Comparison of ENCODE assay signal across 33 cellular contexts in the genomic region with DNA sequence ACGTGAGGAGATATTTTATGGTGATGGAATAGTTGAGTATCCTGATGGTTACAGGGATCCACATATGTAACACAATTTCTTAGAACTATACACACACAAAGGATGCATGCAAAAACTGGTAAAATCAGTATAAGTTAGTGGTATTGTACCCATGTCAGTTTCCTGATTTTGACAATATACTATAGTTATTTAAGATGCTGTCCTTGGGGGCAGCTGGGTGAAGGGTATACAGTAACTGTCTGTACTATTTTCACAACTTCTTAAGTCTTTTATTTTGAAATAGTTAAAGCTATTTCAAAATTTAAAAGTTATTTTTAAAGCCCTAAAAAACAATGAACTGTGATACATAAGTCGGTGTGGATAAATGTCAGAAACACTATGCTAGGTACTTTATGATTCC.
"Had no signal": no experiment of that assay in that cellular context is flagged by ENCODE, and none has a peak within 500 bp of the region (broad histone marks: within the 10 kb centered on the region; RNA-seq: fewer than 3 reads in every experiment).

No MANE protein-coding gene starts in this region.

- H3K27me3 Mint-ChIP-seq: activated B cell treated with CpG ODN at 0.5 μM for 24 hours; activated CD4-positive, alpha-beta memory T cell treated with anti-CD3 and anti-CD28 coated beads for 36 hours; activated CD4-positive, alpha-beta T cell treated with anti-CD3 and anti-CD28 coated beads, Interleukin-2, amount 10 ng/mL, durations not matched to agents 24 days and 14 days; activated CD8-positive, alpha-beta memory T cell treated with anti-CD3 and anti-CD28 coated beads, Interleukin-2, amount 10 ng/mL, durations not matched to agents 7 days and 5 days; activated naive CD4-positive, alpha-beta T cell treated with anti-CD3 and anti-CD28 coated beads, Interleukin-2, amount 10 ng/mL, durations not matched to agents 7 days and 5 days; activated naive CD4-positive, alpha-beta T cell treated with anti-CD3 and anti-CD28 coated beads, Interleukin-2, amount 50 U/mL, for 24 hours; activated naive CD8-positive, alpha-beta T cell; activated naive CD8-positive, alpha-beta T cell treated with anti-CD3 and anti-CD28 coated beads, Interleukin-2, amount 10 ng/mL, durations not matched to agents 7 days and 5 days; activated naive CD8-positive, alpha-beta T cell treated with anti-CD3 and anti-CD28 coated beads, Interleukin-2, amount 50 U/mL, for 24 hours; activated T-cell treated with anti-CD3 and anti-CD28 coated beads, Interleukin-2, amount 50 U/mL, for 24 hours had no signal

- H3K4me1 Mint-ChIP-seq: activated CD4-positive, alpha-beta T cell treated with anti-CD3 and anti-CD28 coated beads, Interleukin-2, amount 10 ng/mL, durations not matched to agents 24 days and 14 days; activated naive CD4-positive, alpha-beta T cell treated with anti-CD3 and anti-CD28 coated beads, Interleukin-2, amount 10 ng/mL, durations not matched to agents 7 days and 5 days had no signal

- H3K36me3 ChIP-seq: brain microvascular endothelial cell, breast epithelium had no signal

- H3K9me3 ChIP-seq: body of pancreas, breast epithelium had no signal

- H3K27ac Mint-ChIP-seq: activated B cell treated with CpG ODN at 0.5 μM for 24 hours; activated CD4-positive, alpha-beta memory T cell treated with anti-CD3 and anti-CD28 coated beads for 36 hours; activated CD4-positive, alpha-beta T cell treated with anti-CD3 and anti-CD28 coated beads, Interleukin-2, amount 10 ng/mL, durations not matched to agents 24 days and 14 days; activated CD8-positive, alpha-beta memory T cell treated with anti-CD3 and anti-CD28 coated beads, Interleukin-2, amount 10 ng/mL, durations not matched to agents 7 days and 5 days; activated CD8-positive, alpha-beta T cell treated with anti-CD3 and anti-CD28 coated beads, Interleukin-2, amount 10 ng/mL, durations not matched to agents 7 days and 5 days; activated naive CD4-positive, alpha-beta T cell treated with anti-CD3 and anti-CD28 coated beads, Interleukin-2, amount 10 ng/mL, durations not matched to agents 7 days and 5 days; activated naive CD4-positive, alpha-beta T cell treated with anti-CD3 and anti-CD28 coated beads, Interleukin-2, amount 50 U/mL, for 24 hours; activated naive CD8-positive, alpha-beta T cell treated with anti-CD3 and anti-CD28 coated beads, Interleukin-2, amount 10 ng/mL, durations not matched to agents 7 days and 5 days; activated naive CD8-positive, alpha-beta T cell treated with anti-CD3 and anti-CD28 coated beads, Interleukin-2, amount 50 U/mL, for 24 hours; activated T-helper 2 cell treated with anti-CD3 and anti-CD28 coated beads, Interferon-gamma antibody, Interleukin-2, Interleukin-4, amounts not matched to agents 10 μg/mL and 5 μg/mL and 100 μg/mL, durations not matched to agents 14 hours and 24 hours and 36 hours; T-helper 1 cell treated with Interleukin-12 subunit alpha and Interleukin-12 subunit beta and Interleukin-4 antibody, amounts not matched to agents 30 μg/mL and 1 μg/mL, for 36 hours; T-helper 2 cell treated with Interferon-gamma antibody and Interleukin-4, amounts not matched to agents 5 μg/mL and 100 μg/mL, for 36 hours had no signal

- ATAC-seq: activated CD8-positive, alpha-beta memory T cell treated with anti-CD3 and anti-CD28 coated beads, Interleukin-2, amount 10 ng/mL, durations not matched to agents 7 days and 5 days; activated CD8-positive, alpha-beta T cell treated with anti-CD3 and anti-CD28 coated beads, Interleukin-2, amount 10 ng/mL, durations not matched to agents 7 days and 5 days; activated naive CD8-positive, alpha-beta T cell treated with anti-CD3 and anti-CD28 coated beads, Interleukin-2, amount 50 U/mL, for 24 hours; body of pancreas had no signal

- H3K27me3 ChIP-seq: body of pancreas, brain microvascular endothelial cell, breast epithelium had no signal

- H3K9me3 Mint-ChIP-seq: activated B cell treated with CpG ODN at 0.5 μM for 24 hours; activated CD4-positive, alpha-beta memory T cell treated with anti-CD3 and anti-CD28 coated beads for 36 hours; activated CD4-positive, alpha-beta T cell treated with anti-CD3 and anti-CD28 coated beads, Interleukin-2, amount 10 ng/mL, durations not matched to agents 24 days and 14 days; activated naive CD4-positive, alpha-beta T cell treated with anti-CD3 and anti-CD28 coated beads, Interleukin-2, amount 10 ng/mL, durations not matched to agents 7 days and 5 days; activated naive CD4-positive, alpha-beta T cell treated with anti-CD3 and anti-CD28 coated beads, Interleukin-2, amount 50 U/mL, for 24 hours; activated naive CD8-positive, alpha-beta T cell treated with anti-CD3 and anti-CD28 coated beads, Interleukin-2, amount 10 ng/mL, durations not matched to agents 7 days and 5 days; activated naive CD8-positive, alpha-beta T cell treated with anti-CD3 and anti-CD28 coated beads, Interleukin-2, amount 50 U/mL, for 24 hours; activated T-cell treated with anti-CD3 and anti-CD28 coated beads, Interleukin-2, amount 50 U/mL, for 24 hours; activated T-helper 2 cell treated with anti-CD3 and anti-CD28 coated beads, Interferon-gamma antibody, Interleukin-2, Interleukin-4, amounts not matched to agents 10 μg/mL and 5 μg/mL and 100 μg/mL, durations not matched to agents 14 hours and 24 hours and 36 hours; T-helper 1 cell treated with Interleukin-12 subunit alpha and Interleukin-12 subunit beta and Interleukin-4 antibody, amounts not matched to agents 30 μg/mL and 1 μg/mL, for 36 hours; T-helper 2 cell treated with Interferon-gamma antibody and Interleukin-4, amounts not matched to agents 5 μg/mL and 100 μg/mL, for 36 hours had no signal

- H3K27ac ChIP-seq: body of pancreas, brain microvascular endothelial cell, breast epithelium, VCaP had no signal

- DNase-seq: activated B cell treated with CpG ODN at 0.5 μM for 24 hours; activated CD4-positive, alpha-beta memory T cell treated with anti-CD3 and anti-CD28 coated beads for 36 hours; activated CD4-positive, alpha-beta T cell treated with anti-CD3 and anti-CD28 coated beads for 4 hours; activated CD4-positive, alpha-beta T cell treated with anti-CD3 and anti-CD28 coated beads, Interleukin-2, amount 10 ng/mL, durations not matched to agents 24 days and 14 days; activated CD4-positive, alpha-beta T cell treated with anti-CD3 and anti-CD28 coated beads, Interleukin-2, amount 50 U/mL, for 1 hour; activated CD4-positive, alpha-beta T cell treated with anti-CD3 and anti-CD28 coated beads, Interleukin-2, amount 50 U/mL, for 4 hours; activated CD4-positive, CD25-positive, alpha-beta regulatory T cell treated with anti-CD3 and anti-CD28 coated beads, Interleukin-2, amount 50 U/mL, for 72 hours; activated CD8-positive, alpha-beta memory T cell treated with anti-CD3 and anti-CD28 coated beads for 24 hours; activated CD8-positive, alpha-beta memory T cell treated with anti-CD3 and anti-CD28 coated beads, Interleukin-2, amount 10 ng/mL, durations not matched to agents 7 days and 5 days; activated CD8-positive, alpha-beta memory T cell treated with anti-CD3 and anti-CD28 coated beads, Interleukin-2, amount 50 U/mL, for 48 hours; activated CD8-positive, alpha-beta T cell treated with anti-CD3 and anti-CD28 coated beads, Interleukin-2, amount 10 ng/mL, durations not matched to agents 7 days and 5 days; activated effector memory CD4-positive, alpha-beta T cell treated with Interleukin-2 at 50 U/mL for 16 hours; activated gamma-delta T cell; activated naive CD4-positive, alpha-beta T cell treated with anti-CD3 and anti-CD28 coated beads, Interleukin-2, amount 10 ng/mL, durations not matched to agents 7 days and 5 days; activated naive CD4-positive, alpha-beta T cell treated with Interleukin-2 at 50 U/mL for 16 hours; activated naive CD8-positive, alpha-beta T cell treated with anti-CD3 and anti-CD28 coated beads, Interleukin-2, amount 10 ng/mL, durations not matched to agents 7 days and 5 days; activated naive CD8-positive, alpha-beta T cell treated with anti-CD3 and anti-CD28 coated beads, Interleukin-2, amount 50 U/mL, for 24 hours; activated T-cell treated with anti-CD3 and anti-CD28 coated beads, Interleukin-2, amount 50 U/mL, for 24 hours; activated T-cell treated with anti-CD3 and anti-CD28 coated beads, Interleukin-2, amount 50 U/mL, for 48 hours; amygdala; anterior cingulate cortex; body of pancreas; brain microvascular endothelial cell; central memory CD4-positive, alpha-beta T cell; T-helper 2 cell; T-helper 9 cell had no signal

- H3K4me3 ChIP-seq: body of pancreas, breast epithelium had no signal

- H3K4me1 ChIP-seq: body of pancreas, breast epithelium had no signal

- H3K4me3 Mint-ChIP-seq: activated B cell treated with CpG ODN at 0.5 μM for 24 hours; activated CD4-positive, alpha-beta memory T cell treated with anti-CD3 and anti-CD28 coated beads for 36 hours; activated CD4-positive, alpha-beta T cell treated with anti-CD3 and anti-CD28 coated beads, Interleukin-2, amount 10 ng/mL, durations not matched to agents 24 days and 14 days; activated CD8-positive, alpha-beta memory T cell treated with anti-CD3 and anti-CD28 coated beads, Interleukin-2, amount 10 ng/mL, durations not matched to agents 7 days and 5 days; activated CD8-positive, alpha-beta T cell treated with anti-CD3 and anti-CD28 coated beads, Interleukin-2, amount 10 ng/mL, durations not matched to agents 7 days and 5 days; activated naive CD4-positive, alpha-beta T cell treated with anti-CD3 and anti-CD28 coated beads, Interleukin-2, amount 10 ng/mL, durations not matched to agents 7 days and 5 days; activated naive CD4-positive, alpha-beta T cell treated with anti-CD3 and anti-CD28 coated beads, Interleukin-2, amount 50 U/mL, for 24 hours; activated naive CD8-positive, alpha-beta T cell; activated naive CD8-positive, alpha-beta T cell treated with anti-CD3 and anti-CD28 coated beads, Interleukin-2, amount 10 ng/mL, durations not matched to agents 7 days and 5 days; activated naive CD8-positive, alpha-beta T cell treated with anti-CD3 and anti-CD28 coated beads, Interleukin-2, amount 50 U/mL, for 24 hours; activated T-cell treated with anti-CD3 and anti-CD28 coated beads, Interleukin-2, amount 50 U/mL, for 24 hours; T-helper 1 cell treated with Interleukin-12 subunit alpha and Interleukin-12 subunit beta and Interleukin-4 antibody, amounts not matched to agents 30 μg/mL and 1 μg/mL, for 36 hours; T-helper 2 cell treated with Interferon-gamma antibody and Interleukin-4, amounts not matched to agents 5 μg/mL and 100 μg/mL, for 36 hours had no signal

- H3K36me3 Mint-ChIP-seq: activated CD8-positive, alpha-beta memory T cell treated with anti-CD3 and anti-CD28 coated beads, Interleukin-2, amount 10 ng/mL, durations not matched to agents 7 days and 5 days had no signal
